In genomic region chr7:128525584-128525983, GRCh38 we compare ENCODE assay signal across 1 cellular context.
TF ChIP-seq lines count a peak whose summit lies in the region.
"Not testable (repeated sequence)": the region's sequence is repeated elsewhere in the genome, so short reads cannot be mapped to it uniquely, and the experiment has no call there.

No MANE protein-coding gene starts in this region.

TF ChIP-seq in HepG2, 621 proteins besides CTCF, POLR2A, EP300 and RAD21 (continued from another document):
- 0 out of 2 replicates have a peak, but pooled peaks have one; percentile 9 for TF ChIP-seq RXRB (CRISPR knock-in tag; IDR thresholded peaks at IDR 0.05; ENCODE audit: borderline replicate concordance)
- TF ChIP-seq ARID5B (CRISPR knock-in tag; IDR thresholded peaks at IDR 0.05): peak; percentile 31; the same call in 1 of the 2 replicates
- TF ChIP-seq CREB1 (IDR thresholded peaks at IDR 0.05): peak; percentile 24; the same call in 1 of the 2 replicates
- TF ChIP-seq CREB1 (CRISPR knock-in tag; IDR thresholded peaks at IDR 0.05): 0 out of 2 replicates have a peak, but pooled peaks have one; percentile 18
- not testable (repeated sequence) for TF ChIP-seq SOX13 (IDR thresholded peaks at IDR 0.05); NR2F6 (CRISPR knock-in tag; IDR thresholded peaks at IDR 0.05); SOX6 (IDR thresholded peaks at IDR 0.05)
- peak in 1 of 2 experiments; percentile 85; a peak in 2 of 4 replicates for TF ChIP-seq SOX13 (CRISPR knock-in tag; conservative IDR thresholded peaks at IDR 0.05 in 1 of 2, IDR thresholded peaks at IDR 0.05 in 1 of 2)
- peak; percentile 27; the same call in 1 of the 2 replicates for TF ChIP-seq NR2F6 (IDR thresholded peaks at IDR 0.05)
- peak; percentile 75; the same call in 1 of the 2 replicates for TF ChIP-seq ZBTB21 (CRISPR knock-in tag; IDR thresholded peaks at IDR 0.05)
- peak; percentile 33 for TF ChIP-seq SKI (IDR thresholded peaks at IDR 0.05; ENCODE audit: partially characterized antibody)
- peak; percentile 42; the same call in 1 of the 2 replicates for TF ChIP-seq ATF3 (CRISPR knock-in tag; IDR thresholded peaks at IDR 0.05)
- peak; percentile 91 for TF ChIP-seq SOX5 (CRISPR knock-in tag; IDR thresholded peaks at IDR 0.05; ENCODE audit: borderline replicate concordance)
- peak; percentile 43 for TF ChIP-seq SALL1 (CRISPR knock-in tag; IDR thresholded peaks at IDR 0.05)
- TF ChIP-seq SOX6 (CRISPR knock-in tag; IDR thresholded peaks at IDR 0.05): peak; percentile 84
